In the genomic region with DNA sequence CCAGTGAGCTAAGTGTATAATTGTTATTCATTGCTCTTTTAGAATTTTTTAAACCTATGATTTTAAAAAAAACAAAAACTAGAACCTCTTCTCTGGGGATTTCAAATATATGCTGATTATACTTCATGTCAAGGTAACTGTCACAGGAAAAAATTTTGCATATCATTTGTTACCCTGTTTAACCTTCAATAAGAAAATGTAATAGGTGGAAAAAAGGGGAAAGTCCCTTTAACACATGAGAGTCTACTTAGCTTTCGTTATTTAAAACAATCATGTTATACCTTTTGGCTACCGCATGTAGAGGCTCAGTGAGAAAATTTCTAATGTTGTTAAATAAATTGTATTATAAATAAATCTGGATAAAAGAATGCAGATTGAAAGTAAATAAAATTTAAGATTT, we compare ENCODE assay signal across 29 cellular contexts.
"Had no signal": no experiment of that assay in that cellular context is flagged by ENCODE, and none has a peak within 500 bp of the region (broad histone marks: within the 10 kb centered on the region; RNA-seq: fewer than 3 reads in every experiment).

No MANE protein-coding gene starts in this region.

- H3K4me3 ChIP-seq: coronary artery, left ventricle myocardium inferior, lung, ovary, prostate gland, sigmoid colon, stomach, thyroid gland, upper lobe of left lung had no signal

- H3K27ac ChIP-seq: brain microvascular endothelial cell, coronary artery, foreskin keratinocyte, left ventricle myocardium inferior, ovary, prostate gland, stomach, thyroid gland, upper lobe of left lung had no signal

- H3K4me1 Mint-ChIP-seq: activated naive CD4-positive, alpha-beta T cell treated with anti-CD3 and anti-CD28 coated beads, Interleukin-2, amount 10 ng/mL, durations not matched to agents 7 days and 5 days; activated naive CD8-positive, alpha-beta T cell treated with anti-CD3 and anti-CD28 coated beads, Interleukin-2, amount 10 ng/mL, durations not matched to agents 7 days and 5 days; stimulated activated memory B cell treated with anti-CD40 and anti-IgM and Interleukin-4, amounts not matched to agents 10 μg/mL and 1 μg/mL and 100 μg/mL, for 72 hours had no signal

- H3K36me3 ChIP-seq: brain microvascular endothelial cell, left ventricle myocardium inferior, ovary, prostate gland, sigmoid colon, stomach, thyroid gland, upper lobe of left lung had no signal

- H3K4me3 Mint-ChIP-seq: activated naive CD4-positive, alpha-beta T cell treated with anti-CD3 and anti-CD28 coated beads, Interleukin-2, amount 10 ng/mL, durations not matched to agents 7 days and 5 days; activated naive CD8-positive, alpha-beta T cell treated with anti-CD3 and anti-CD28 coated beads, Interleukin-2, amount 10 ng/mL, durations not matched to agents 7 days and 5 days; activated T-helper 1 cell treated with anti-CD3 and anti-CD28 coated beads, Interleukin-12 subunit alpha, Interleukin-12 subunit beta, Interleukin-2, Interleukin-4 antibody, amounts not matched to agents 30 ng/mL and 10 ng/mL and 1 ng/mL, durations not matched to agents 14 hours and 24 hours and 36 hours; effector memory CD8-positive, alpha-beta T cell; nephron progenitor cell; stimulated activated memory B cell treated with anti-CD40 and anti-IgM and Interleukin-4, amounts not matched to agents 10 μg/mL and 1 μg/mL and 100 μg/mL, for 72 hours had no signal

- FAIRE-seq: astrocyte, small intestine had no signal

- DNase-seq: activated CD4-positive, alpha-beta T cell treated with anti-CD3 and anti-CD28 coated beads for 4 hours; activated CD4-positive, alpha-beta T cell treated with anti-CD3 and anti-CD28 coated beads, Interleukin-2, amount 50 U/mL, for 4 hours; activated gamma-delta T cell; activated naive CD4-positive, alpha-beta T cell treated with anti-CD3 and anti-CD28 coated beads, Interleukin-2, amount 10 ng/mL, durations not matched to agents 7 days and 5 days; activated naive CD8-positive, alpha-beta T cell treated with anti-CD3 and anti-CD28 coated beads, Interleukin-2, amount 10 ng/mL, durations not matched to agents 7 days and 5 days; activated T-cell treated with anti-CD3 and anti-CD28 coated beads for 4 hours; amniotic stem cell; brain microvascular endothelial cell; effector memory CD8-positive, alpha-beta T cell; foreskin keratinocyte; islet precursor cell; left ventricle myocardium inferior; nephron progenitor cell; ovary; retina; sigmoid colon; small intestine; stimulated activated CD4-positive, alpha-beta T cell treated with anti-CD3 and anti-CD28 coated beads, Interleukin-1b, Interleukin-23, amount 100 ng/mL, for 48 hours; stimulated activated CD4-positive, alpha-beta T cell treated with anti-CD3 and anti-CD28 coated beads, Interleukin-4, amount 100 ng/mL, for 4 hours; stimulated activated CD8-positive, alpha-beta memory T cell treated with anti-CD3 and anti-CD28 coated beads, Interleukin-4, amount 100 ng/mL, for 48 hours; stomach; thyroid gland; upper lobe of left lung had no signal

- H3K27me3 Mint-ChIP-seq: activated naive CD4-positive, alpha-beta T cell treated with anti-CD3 and anti-CD28 coated beads, Interleukin-2, amount 10 ng/mL, durations not matched to agents 7 days and 5 days; stimulated activated memory B cell treated with anti-CD40 and anti-IgM and Interleukin-4, amounts not matched to agents 10 μg/mL and 1 μg/mL and 100 μg/mL, for 72 hours had no signal

- H3K27me3 ChIP-seq: brain microvascular endothelial cell, foreskin keratinocyte, ovary, sigmoid colon, stomach, thyroid gland, upper lobe of left lung had no signal

- H3K27ac Mint-ChIP-seq: activated naive CD4-positive, alpha-beta T cell treated with anti-CD3 and anti-CD28 coated beads, Interleukin-2, amount 10 ng/mL, durations not matched to agents 7 days and 5 days; activated naive CD8-positive, alpha-beta T cell treated with anti-CD3 and anti-CD28 coated beads, Interleukin-2, amount 10 ng/mL, durations not matched to agents 7 days and 5 days; activated T-helper 1 cell treated with anti-CD3 and anti-CD28 coated beads, Interleukin-12 subunit alpha, Interleukin-12 subunit beta, Interleukin-2, Interleukin-4 antibody, amounts not matched to agents 30 ng/mL and 10 ng/mL and 1 ng/mL, durations not matched to agents 14 hours and 24 hours and 36 hours; effector memory CD8-positive, alpha-beta T cell; nephron progenitor cell; stimulated activated memory B cell treated with anti-CD40 and anti-IgM and Interleukin-4, amounts not matched to agents 10 μg/mL and 1 μg/mL and 100 μg/mL, for 72 hours had no signal

- H3K9me3 ChIP-seq: left ventricle myocardium inferior, ovary, prostate gland, sigmoid colon, stomach, thyroid gland, upper lobe of left lung had no signal

- ATAC-seq: effector memory CD8-positive, alpha-beta T cell; foreskin keratinocyte; stimulated activated memory B cell treated with anti-CD40 and anti-IgM and Interleukin-4, amounts not matched to agents 10 μg/mL and 1 μg/mL and 100 μg/mL, for 72 hours had no signal

- H3K4me1 ChIP-seq: foreskin keratinocyte, prostate gland, stomach, upper lobe of left lung had no signal

- H3K9me3 Mint-ChIP-seq: activated naive CD4-positive, alpha-beta T cell treated with anti-CD3 and anti-CD28 coated beads, Interleukin-2, amount 10 ng/mL, durations not matched to agents 7 days and 5 days; activated naive CD8-positive, alpha-beta T cell treated with anti-CD3 and anti-CD28 coated beads, Interleukin-2, amount 10 ng/mL, durations not matched to agents 7 days and 5 days; activated T-helper 1 cell treated with anti-CD3 and anti-CD28 coated beads, Interleukin-12 subunit alpha, Interleukin-12 subunit beta, Interleukin-2, Interleukin-4 antibody, amounts not matched to agents 30 ng/mL and 10 ng/mL and 1 ng/mL, durations not matched to agents 14 hours and 24 hours and 36 hours; effector memory CD8-positive, alpha-beta T cell; stimulated activated memory B cell treated with anti-CD40 and anti-IgM and Interleukin-4, amounts not matched to agents 10 μg/mL and 1 μg/mL and 100 μg/mL, for 72 hours had no signal

- H3K36me3 Mint-ChIP-seq: activated naive CD4-positive, alpha-beta T cell treated with anti-CD3 and anti-CD28 coated beads, Interleukin-2, amount 10 ng/mL, durations not matched to agents 7 days and 5 days; activated naive CD8-positive, alpha-beta T cell treated with anti-CD3 and anti-CD28 coated beads, Interleukin-2, amount 10 ng/mL, durations not matched to agents 7 days and 5 days; stimulated activated memory B cell treated with anti-CD40 and anti-IgM and Interleukin-4, amounts not matched to agents 10 μg/mL and 1 μg/mL and 100 μg/mL, for 72 hours had no signal
